In genomic region chr10:100518761-100519241, GRCh38 we compare ENCODE assay signal across 8 cellular contexts.
DNase-seq lines count a peak whose midpoint lies in the region; ATAC-seq, FAIRE-seq and TF ChIP-seq lines count a peak whose summit lies in the region.

No MANE protein-coding gene starts in this region.

- H3K9me3 Mint-ChIP-seq in central memory CD8-positive, alpha-beta T cell, result no peaks in the 10 kb centered on the region

- peak; percentile 81 for FAIRE-seq in islet of Langerhans (lab: Jason Lieb, UNC)

- ATAC-seq in central memory CD8-positive, alpha-beta T cell (replicated peaks; ENCODE audit: extremely low read depth, poor library complexity, severe bottlenecking), result no peak
- no peak for ATAC-seq in HG03280 (IDR thresholded peaks at IDR 0.05; ENCODE audit: unreplicated experiment)

- no peak overlapping the region for H3K4me3 Mint-ChIP-seq in central memory CD8-positive, alpha-beta T cell

- peaks cover 5% of the 10 kb centered on the region for H3K4me1 Mint-ChIP-seq in central memory CD8-positive, alpha-beta T cell

- no peak overlapping the region for H3K27ac Mint-ChIP-seq in central memory CD8-positive, alpha-beta T cell (ENCODE audit: low read depth)

- peaks cover 8% of the 10 kb centered on the region for H3K36me3 Mint-ChIP-seq in central memory CD8-positive, alpha-beta T cell (ENCODE audit: insufficient read depth)

- H3K4me3 ChIP-seq in WI38 (ENCODE audit: low read depth, low read length), result peak overlapping the region; percentile 14; the same call in 1 of the 2 replicates

- TF ChIP-seq CTCF in WI38 (IDR thresholded peaks at IDR 0.05; ENCODE audit: low read depth, low read length), result peak; percentile 52; the same call in 1 of the 2 replicates

- H3K27me3 Mint-ChIP-seq in central memory CD8-positive, alpha-beta T cell, result no peaks in the 10 kb centered on the region

- peak; percentile 25 for DNase-seq in NCI-H1436 (lab: John Stamatoyannopoulos, UW)
- DNase-seq in NCI-H1436 treated with DMSO at 0.1 percent for 48 hours (lab: John Stamatoyannopoulos, UW), result no peak
- peak; percentile 3 for DNase-seq in NCI-H128 (lab: John Stamatoyannopoulos, UW; ENCODE audit: unreplicated experiment)
- DNase-seq in central memory CD8-positive, alpha-beta T cell (ENCODE audit: low spot score in 2 of 2), result peak; percentile 35 to 38
- peak; percentile 60 for DNase-seq in stimulated activated CD4-positive, alpha-beta T cell treated with anti-CD3 and anti-CD28 coated beads, Interleukin-12 subunit alpha, Interleukin-12 subunit beta, amount 100 ng/mL, for 4 hours
